In the genomic region with DNA sequence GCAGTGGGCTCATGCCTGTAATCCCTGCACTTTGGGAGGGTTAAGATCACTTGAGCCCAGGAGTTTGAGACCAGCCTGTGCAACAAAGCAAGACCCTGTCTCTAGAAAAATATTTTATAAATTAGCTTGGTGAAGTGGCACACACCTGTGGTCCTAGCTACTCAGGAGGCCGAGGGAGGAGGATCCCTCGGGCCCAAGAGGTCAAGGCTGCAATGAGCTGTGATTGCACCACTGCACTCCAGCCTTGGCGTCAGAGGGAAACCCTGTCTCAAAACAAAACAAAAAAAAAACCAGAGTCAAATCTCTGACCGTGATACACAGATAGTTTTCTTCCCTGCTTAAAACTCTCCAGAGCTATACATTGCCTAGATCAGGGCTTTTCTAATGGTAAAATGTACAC, we compare ENCODE assay signal across 18 cellular contexts. TPM values are rescaled to one million over a fixed set of nuclear protein-coding genes. Genes with fewer than 3 reads are reported as not detected.
DNase-seq lines count a peak whose midpoint lies in the region; ATAC-seq and TF ChIP-seq lines count a peak whose summit lies in the region.
"Had no signal": no experiment of that assay in that cellular context is flagged by ENCODE, and none has a peak within 500 bp of the region (broad histone marks: within the 10 kb centered on the region; RNA-seq: fewer than 3 reads in every experiment).

No MANE protein-coding gene starts in this region.

- H3T11ph ChIP-seq in H9 (ENCODE audit: low read length), result no peak overlapping the region

- H3K27me3 Mint-ChIP-seq in activated CD4-positive, alpha-beta T cell treated with anti-CD3 and anti-CD28 coated beads, Interleukin-2, amount 10 ng/mL, durations not matched to agents 24 days and 14 days, result no peaks in the 10 kb centered on the region
- no peaks in the 10 kb centered on the region; the same call in 1 of the 2 replicates for H3K27me3 Mint-ChIP-seq in H9 (ENCODE audit: low read depth)
- H3K27me3 Mint-ChIP-seq in endothelial cell (ENCODE audit: unreplicated experiment), result peaks cover 3% of the 10 kb centered on the region
- H3K27me3 Mint-ChIP-seq: stimulated activated naive CD8-positive, alpha-beta T cell treated with anti-CD3 and anti-CD28 coated beads, Interleukin-15, amount 100 ng/mL, for 72 hours had no signal

- no peaks in the 10 kb centered on the region for H3K9me3 Mint-ChIP-seq in activated CD4-positive, alpha-beta T cell treated with anti-CD3 and anti-CD28 coated beads, Interleukin-2, amount 10 ng/mL, durations not matched to agents 24 days and 14 days
- peaks cover 68 to 72% of the 10 kb centered on the region in 2 experiments for H3K9me3 Mint-ChIP-seq in H9
- no peaks in the 10 kb centered on the region for H3K9me3 Mint-ChIP-seq in endothelial cell (ENCODE audit: unreplicated experiment)
- no peaks in the 10 kb centered on the region for H3K9me3 Mint-ChIP-seq in stimulated activated effector memory CD8-positive, alpha-beta T cell treated with anti-CD3 and anti-CD28 coated beads, Interleukin-12 subunit alpha, Interleukin-12 subunit beta, amount 100 ng/mL, for 72 hours
- H3K9me3 Mint-ChIP-seq: CD8-positive, alpha-beta memory T cell; stimulated activated naive CD8-positive, alpha-beta T cell treated with anti-CD3 and anti-CD28 coated beads, Interleukin-15, amount 100 ng/mL, for 72 hours had no signal

- no peak overlapping the region for H2BK5ac ChIP-seq in H9 (ENCODE audit: insufficient read length, low read length)

- H3K23ac ChIP-seq in H9 (ENCODE audit: insufficient read length, low read depth, low read length), result no peak overlapping the region

- no peaks in the 10 kb centered on the region for H4K20me1 ChIP-seq in H9 (ENCODE audit: control insufficient read depth, insufficient read depth, insufficient read length)

- no peak for TF ChIP-seq CTCF in H9 (conservative IDR thresholded peaks at IDR 0.05)
- TF ChIP-seq CTCF in endothelial cell (IDR thresholded peaks at IDR 0.05; ENCODE audit: unreplicated experiment), result no peak

- peak overlapping the region; percentile 55 for H3K4me3 Mint-ChIP-seq in activated CD4-positive, alpha-beta T cell treated with anti-CD3 and anti-CD28 coated beads, Interleukin-2, amount 10 ng/mL, durations not matched to agents 24 days and 14 days
- H3K4me3 Mint-ChIP-seq in H9, result no peak overlapping the region
- H3K4me3 Mint-ChIP-seq in endothelial cell (ENCODE audit: unreplicated experiment), result no peak overlapping the region
- peak overlapping the region; percentile 18 for H3K4me3 Mint-ChIP-seq in stimulated activated effector memory CD8-positive, alpha-beta T cell treated with anti-CD3 and anti-CD28 coated beads, Interleukin-12 subunit alpha, Interleukin-12 subunit beta, amount 100 ng/mL, for 72 hours
- H3K4me3 Mint-ChIP-seq: endodermal cell; mesothelial cell of epicardium; stimulated activated naive CD8-positive, alpha-beta T cell treated with anti-CD3 and anti-CD28 coated beads, Interleukin-15, amount 100 ng/mL, for 72 hours had no signal

- H3K27ac Mint-ChIP-seq in activated CD4-positive, alpha-beta T cell treated with anti-CD3 and anti-CD28 coated beads, Interleukin-2, amount 10 ng/mL, durations not matched to agents 24 days and 14 days, result peak overlapping the region; percentile 94
- H3K27ac Mint-ChIP-seq in H9 (peak overlapping the region in 2 of 3 experiments; percentile 16 to 36; a peak in 1 of 7 replicates), endothelial cell (ENCODE audit: unreplicated experiment) (peak overlapping the region; percentile 82)
- H3K27ac Mint-ChIP-seq in stimulated activated effector memory CD8-positive, alpha-beta T cell treated with anti-CD3 and anti-CD28 coated beads, Interleukin-12 subunit alpha, Interleukin-12 subunit beta, amount 100 ng/mL, for 72 hours, result peak overlapping the region; percentile 61
- H3K27ac Mint-ChIP-seq: endodermal cell; mesothelial cell of epicardium; stimulated activated naive CD8-positive, alpha-beta T cell treated with anti-CD3 and anti-CD28 coated beads, Interleukin-15, amount 100 ng/mL, for 72 hours had no signal

- intact Hi-C loops in activated CD4-positive, alpha-beta T cell treated with anti-CD3 and anti-CD28 coated beads, Interleukin-2, amount 10 ng/mL, durations not matched to agents 24 days and 14 days (cut with micrococcal nuclease), result loop anchor here (10.0 kb wide), 1 partner anchor 168 kb away; no protein-coding TSS in a partner anchor

- H3K79me2 ChIP-seq in H9 (ENCODE audit: insufficient read depth, low read length), result no peaks in the 10 kb centered on the region

- no peaks in the 10 kb centered on the region for H3K79me1 ChIP-seq in H9 (ENCODE audit: insufficient read depth, low read depth, low read length, poor library complexity, severe bottlenecking)

- H3K4me2 ChIP-seq in H9 (ENCODE audit: insufficient read depth, insufficient read length, low read length), result no peak overlapping the region

- H4K8ac ChIP-seq in H9 (replicated peaks; ENCODE audit: insufficient read length, low read depth, low read length), result no peak overlapping the region

- no peak overlapping the region for H2BK20ac ChIP-seq in H9 (ENCODE audit: low read depth, low read length, poor library complexity, severe bottlenecking)

- WGBS in H9 (ENCODE audit: extremely low coverage, insufficient read length, low lambda C conversion rate), result no CpG with 5 or more reads among the region's 4 CpGs

- no peak overlapping the region for H2AFZ ChIP-seq in H9 (ENCODE audit: low read length)

- H4K5ac ChIP-seq in H9 (ENCODE audit: insufficient read length, low read depth, low read length), result no peak overlapping the region

- no peak overlapping the region for H2BK12ac ChIP-seq in H9 (ENCODE audit: insufficient read length, low read depth, low read length)

- H3K18ac ChIP-seq in H9 (ENCODE audit: insufficient read length, low read depth, low read length), result no peak overlapping the region

- no peak overlapping the region for H3K4ac ChIP-seq in H9 (ENCODE audit: low read depth, low read length)

- H3K9me3 ChIP-seq in H9 (ENCODE audit: control insufficient read depth, low read depth, low read length), result peaks cover 31% of the 10 kb centered on the region

- peaks cover 20% of the 10 kb centered on the region for H3K4me1 Mint-ChIP-seq in activated CD4-positive, alpha-beta T cell treated with anti-CD3 and anti-CD28 coated beads, Interleukin-2, amount 10 ng/mL, durations not matched to agents 24 days and 14 days
- peaks cover 19 to 25% of the 10 kb centered on the region in 2 experiments for H3K4me1 Mint-ChIP-seq in H9
- H3K4me1 Mint-ChIP-seq in endothelial cell (ENCODE audit: unreplicated experiment), result peaks cover 33% of the 10 kb centered on the region
- H3K4me1 Mint-ChIP-seq in stimulated activated effector memory CD8-positive, alpha-beta T cell treated with anti-CD3 and anti-CD28 coated beads, Interleukin-12 subunit alpha, Interleukin-12 subunit beta, amount 100 ng/mL, for 72 hours, result peaks cover 32% of the 10 kb centered on the region
- H3K4me1 Mint-ChIP-seq: endodermal cell had no signal

- no peak overlapping the region for H3K27ac ChIP-seq in H9 (ENCODE audit: insufficient read length, low read depth, low read length)
- H3K27ac ChIP-seq: cardiac muscle cell, SK-N-MC had no signal

- H3K23me2 ChIP-seq in H9 (ENCODE audit: insufficient read length, low read depth, low read length, poor library complexity, severe bottlenecking), result no peaks in the 10 kb centered on the region

- H3K14ac ChIP-seq in H9 (ENCODE audit: insufficient read depth, low read length), result no peak overlapping the region

- peaks cover 40% of the 10 kb centered on the region for H3K36me3 Mint-ChIP-seq in activated CD4-positive, alpha-beta T cell treated with anti-CD3 and anti-CD28 coated beads, Interleukin-2, amount 10 ng/mL, durations not matched to agents 24 days and 14 days (ENCODE audit: low read depth)
- H3K36me3 Mint-ChIP-seq in H9 (ENCODE audit: insufficient read depth in 1 of 3, low read depth in 3 of 3) (peaks cover 9 to 40% (median 29%) of the 10 kb centered on the region in 3 experiments; a peak in 6 of 7 replicates), endothelial cell (ENCODE audit: low read depth, unreplicated experiment) (no peaks in the 10 kb centered on the region)
- no peaks in the 10 kb centered on the region for H3K36me3 Mint-ChIP-seq in stimulated activated effector memory CD8-positive, alpha-beta T cell treated with anti-CD3 and anti-CD28 coated beads, Interleukin-12 subunit alpha, Interleukin-12 subunit beta, amount 100 ng/mL, for 72 hours

- ATAC-seq in stimulated activated effector memory CD8-positive, alpha-beta T cell treated with anti-CD3 and anti-CD28 coated beads, Interleukin-12 subunit alpha, Interleukin-12 subunit beta, amount 100 ng/mL, for 72 hours, result no peak
- ATAC-seq in HG03039 (IDR thresholded peaks at IDR 0.05; ENCODE audit: unreplicated experiment) (no peak), HG02938 (IDR thresholded peaks at IDR 0.05; ENCODE audit: unreplicated experiment) (no peak)
- ATAC-seq: stimulated activated naive CD8-positive, alpha-beta T cell treated with anti-CD3 and anti-CD28 coated beads, Interleukin-15, amount 100 ng/mL, for 72 hours had no signal

- peaks cover 4% of the 10 kb centered on the region; the same call in 1 of the 2 replicates for H3K4me1 ChIP-seq in H9 (ENCODE audit: insufficient read depth, low read length)

- H2BK15ac ChIP-seq in H9 (ENCODE audit: low read depth, low read length), result no peak overlapping the region

- H3K27me3 ChIP-seq in H9 (ENCODE audit: insufficient read depth, low read length), result no peaks in the 10 kb centered on the region; the same call in 1 of the 2 replicates
- H3K27me3 ChIP-seq: cardiac muscle cell had no signal

- no peak overlapping the region for H2AK5ac ChIP-seq in H9 (ENCODE audit: insufficient read length, low read length)

- H3K56ac ChIP-seq in H9 (ENCODE audit: insufficient read length, low read depth, low read length), result no peak overlapping the region

- no peak for DNase-seq in activated CD4-positive, alpha-beta T cell treated with anti-CD3 and anti-CD28 coated beads, Interleukin-2, amount 10 ng/mL, durations not matched to agents 24 days and 14 days
- no peak for DNase-seq in activated CD4-positive, alpha-beta T cell treated with anti-CD3 and anti-CD28 coated beads, Interleukin-2, amount 50 U/mL, for 48 hours
- DNase-seq in H9 (no peak), endothelial cell (ENCODE audit: low spot score) (no peak), NCI-H345 treated with DMSO at 0.1 percent for 48 hours (lab: John Stamatoyannopoulos, UW; ENCODE audit: unreplicated experiment) (no peak)
- DNase-seq in stimulated activated effector memory CD8-positive, alpha-beta T cell treated with anti-CD3 and anti-CD28 coated beads, Interleukin-12 subunit alpha, Interleukin-12 subunit beta, amount 100 ng/mL, for 72 hours (ENCODE audit: low spot score in 2 of 2), result no peak
- DNase-seq: CD8-positive, alpha-beta memory T cell; endodermal cell; foreskin melanocyte; NCI-H1436; NCI-H446; small intestine; stimulated activated naive CD8-positive, alpha-beta T cell treated with anti-CD3 and anti-CD28 coated beads, Interleukin-15, amount 100 ng/mL, for 72 hours had no signal

- no peak overlapping the region for H3K9ac ChIP-seq in H9 (ENCODE audit: extremely low read depth, insufficient read length, low read length)

- H2BK120ac ChIP-seq in H9 (ENCODE audit: low read depth, low read length, poor library complexity, severe bottlenecking), result no peak overlapping the region

- H4K91ac ChIP-seq in H9 (ENCODE audit: insufficient read length, low read depth, low read length), result no peak overlapping the region

RNA-seq across cellular contexts. Expression of a gene that starts 53.5 kb away (rescaled TPM):
- total RNA-seq in activated CD4-positive, alpha-beta T cell treated with anti-CD3 and anti-CD28 coated beads, Interleukin-2, amount 10 ng/mL, durations not matched to agents 24 days and 14 days, result 6.5 and 6.9 TPM in 2 replicates
- total RNA-seq in H9 (2021) (17.1 and 18.7 TPM in 2 replicates), endothelial cell (ENCODE audit: unreplicated experiment) (54.6 TPM)

Comparison
In these comparisons a context has a peak if more than half of its experiments do, and no peak if none do; other contexts are left out.
1. H3K27ac Mint-ChIP-seq: peak in every context shown above with its lines; median percentile 94 in activated CD4-positive, alpha-beta T cell treated with anti-CD3 and anti-CD28 coated beads, Interleukin-2, amount 10 ng/mL, durations not matched to agents 24 days and 14 days; 82 in endothelial cell; 61 in stimulated activated effector memory CD8-positive, alpha-beta T cell treated with anti-CD3 and anti-CD28 coated beads, Interleukin-12 subunit alpha, Interleukin-12 subunit beta, amount 100 ng/mL, for 72 hours; 26 in H9.
2. H3K4me3 Mint-ChIP-seq: peak in activated CD4-positive, alpha-beta T cell treated with anti-CD3 and anti-CD28 coated beads, Interleukin-2, amount 10 ng/mL, durations not matched to agents 24 days and 14 days (single experiment) and stimulated activated effector memory CD8-positive, alpha-beta T cell treated with anti-CD3 and anti-CD28 coated beads, Interleukin-12 subunit alpha, Interleukin-12 subunit beta, amount 100 ng/mL, for 72 hours (single experiment); none in H9 (0 of 2) and endothelial cell (single experiment).